Comparison of ENCODE assay signal across 8 cellular contexts in genomic region chr16:2520097-2520783, GRCh38. TPM values are rescaled to one million over a fixed set of nuclear protein-coding genes. Genes with fewer than 3 reads are reported as not detected.
DNase-seq lines count a peak whose midpoint lies in the region; ATAC-seq and TF ChIP-seq lines count a peak whose summit lies in the region.

Gene AMDHD2 (plus strand): TSS chr16:2520371. CDS start chr16:2520459, 88 bp downstream.

- H3K9me3 ChIP-seq in liver (ENCODE audit: control insufficient read depth in 4 of 4, low read length in 3 of 4) = no peaks in the 10 kb centered on the region

- DNase-seq in GM06990 (ENCODE audit: extremely low read depth, insufficient read length) = peak; percentile 88
- peak; percentile 65 for DNase-seq in NCI-H774 (lab: John Stamatoyannopoulos, UW)
- peak; percentile 86 to 87 for DNase-seq in activated CD4-positive, alpha-beta T cell treated with anti-CD3 and anti-CD28 coated beads, Interleukin-2, amount 50 U/mL, for 4 hours
- peak; percentile 79 to 94 for DNase-seq in dermis microvascular lymphatic vessel endothelial cell (ENCODE audit: low read depth in 2 of 2)
- DNase-seq in stimulated activated CD4-positive, alpha-beta T cell treated with anti-CD3 and anti-CD28 coated beads, Interleukin-2, amount 100 ng/mL, for 48 hours = peak; percentile 86 to 89

- H3K27me3 ChIP-seq in GM06990 (replicated peaks; ENCODE audit: control insufficient read depth, insufficient read depth, low read length) (no peaks in the 10 kb centered on the region), liver (ENCODE audit: control insufficient read depth in 4 of 4, insufficient read depth in 4 of 4, low read length in 3 of 4) (no peaks in the 10 kb centered on the region)

- H3K4me1 ChIP-seq in liver (ENCODE audit: control insufficient read depth in 4 of 4, insufficient read depth in 4 of 4, low read length in 3 of 4) = peaks cover 33 to 81% (median 75%) of the 10 kb centered on the region in 4 donors

- ATAC-seq in HG03439 (IDR thresholded peaks at IDR 0.05; ENCODE audit: unreplicated experiment) (peak; percentile 43), HG02588 (IDR thresholded peaks at IDR 0.05; ENCODE audit: unreplicated experiment) (no peak)

- TF ChIP-seq CTCF in GM06990 (IDR thresholded peaks at IDR 0.05; ENCODE audit: insufficient read depth, low read length, poor library complexity, severe bottlenecking) (no peak), liver (IDR thresholded peaks at IDR 0.05; ENCODE audit: low read depth, low read length, missing input control) (no peak)

- WGBS in liver = under 1% methylated on average over 83 of the region's 83 CpGs

- peak within 1 kb of the TSS; percentile 28 to 56 for H3K27ac ChIP-seq in liver (ENCODE audit: low read depth in 1 of 2, low read length in 2 of 2)

- H3K9ac ChIP-seq in liver (ENCODE audit: low read depth in 1 of 2, low read length in 2 of 2) = peak within 1 kb of the TSS in 1 of 2 donors; percentile 7

- H3K4me3 ChIP-seq in GM06990 (replicated peaks; ENCODE audit: low read depth, low read length) = peak within 1 kb of the TSS; percentile 76
- H3K4me3 ChIP-seq in liver (ENCODE audit: low read depth in 1 of 3, low read length in 3 of 3) = peak within 1 kb of the TSS; percentile 61 to 67 (median 63)

- H3K36me3 ChIP-seq in GM06990 (ENCODE audit: control insufficient read depth, insufficient read depth, low read length) (peaks cover 19% of the 10 kb centered on the region), liver (ENCODE audit: control insufficient read depth in 4 of 4, insufficient read depth in 3 of 4, low read depth in 1 of 4, low read length in 3 of 4) (peaks cover 0 to 2% (median 2%) of the 10 kb centered on the region in 4 donors)

- no peak for TF ChIP-seq RAD21 in liver (IDR thresholded peaks at IDR 0.05)

TF ChIP-seq in liver, 16 proteins besides CTCF, POLR2A, EP300 and RAD21:
- TF ChIP-seq ZBTB33 (IDR thresholded peaks at IDR 0.05) (no peak), YY1 (IDR thresholded peaks at IDR 0.05) (peak; percentile 18), MAX (IDR thresholded peaks at IDR 0.05) (no peak)

RNA-seq across cellular contexts. Expression of gene AMDHD2, which starts in this region (rescaled TPM):
- total RNA-seq in dermis microvascular lymphatic vessel endothelial cell (30.0 and 59.0 TPM in 2 replicates), liver (10 to 100 TPM; 20.9 to 25.3 TPM)
- 10 to 100 TPM in 1 of 2 donors, 1 to 10 TPM in 1; 7.5 to 10.4 TPM for polyA plus RNA-seq in liver
